ENCODE assay signal across 2 cellular contexts in the genomic region with DNA sequence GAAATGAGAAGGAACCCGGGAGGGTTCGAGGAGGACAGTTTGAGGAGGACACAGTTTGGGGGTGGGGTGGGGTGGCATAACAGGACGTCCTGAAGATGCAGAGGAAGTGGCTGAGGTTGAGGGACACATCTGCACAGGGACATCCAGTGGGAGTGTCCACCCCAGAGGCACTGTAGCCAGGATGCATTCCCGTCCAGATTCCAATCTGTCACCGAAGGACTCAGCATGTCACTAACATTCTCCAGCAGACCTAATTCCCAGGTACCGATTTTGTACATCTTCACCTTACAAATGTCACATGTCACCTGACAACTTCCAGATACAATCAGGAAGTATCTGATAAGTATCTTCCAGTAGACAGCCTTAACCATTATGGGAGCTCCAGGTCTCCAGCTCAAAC.
TF ChIP-seq lines count a peak whose summit lies in the region.

No MANE protein-coding gene starts in this region.

TF ChIP-seq in IMR-90, 13 proteins besides CTCF, POLR2A, EP300 and RAD21:
- no peak for TF ChIP-seq ELK1 (IDR thresholded peaks at IDR 0.05; ENCODE audit: borderline replicate concordance, low read depth, low read length)
- no peak for TF ChIP-seq SMC3 (IDR thresholded peaks at IDR 0.05; ENCODE audit: low read depth, low read length)
- TF ChIP-seq BHLHE40 (IDR thresholded peaks at IDR 0.05; ENCODE audit: low read depth, low read length), result no peak
- no peak for TF ChIP-seq MXI1 (IDR thresholded peaks at IDR 0.05; ENCODE audit: borderline replicate concordance, low read depth, low read length)
- TF ChIP-seq RFX5 (IDR thresholded peaks at IDR 0.05; ENCODE audit: low read depth, low read length), result no peak
- TF ChIP-seq RCOR1 (IDR thresholded peaks at IDR 0.05; ENCODE audit: insufficient replicate concordance, low read length), result no peak
TF ChIP-seq in IMR-90: peak in this region for 0.

TF ChIP-seq in HepG2, 621 proteins besides CTCF, POLR2A, EP300 and RAD21:
- TF ChIP-seq, protein P1, sequence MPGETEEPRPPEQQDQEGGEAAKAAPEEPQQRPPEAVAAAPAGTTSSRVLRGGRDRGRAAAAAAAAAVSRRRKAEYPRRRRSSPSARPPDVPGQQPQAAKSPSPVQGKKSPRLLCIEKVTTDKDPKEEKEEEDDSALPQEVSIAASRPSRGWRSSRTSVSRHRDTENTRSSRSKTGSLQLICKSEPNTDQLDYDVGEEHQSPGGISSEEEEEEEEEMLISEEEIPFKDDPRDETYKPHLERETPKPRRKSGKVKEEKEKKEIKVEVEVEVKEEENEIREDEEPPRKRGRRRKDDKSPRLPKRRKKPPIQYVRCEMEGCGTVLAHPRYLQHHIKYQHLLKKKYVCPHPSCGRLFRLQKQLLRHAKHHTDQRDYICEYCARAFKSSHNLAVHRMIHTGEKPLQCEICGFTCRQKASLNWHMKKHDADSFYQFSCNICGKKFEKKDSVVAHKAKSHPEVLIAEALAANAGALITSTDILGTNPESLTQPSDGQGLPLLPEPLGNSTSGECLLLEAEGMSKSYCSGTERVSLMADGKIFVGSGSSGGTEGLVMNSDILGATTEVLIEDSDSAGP (CRISPR knock-in tag; IDR thresholded peaks at IDR 0.05; ENCODE audit: borderline replicate concordance), result 0 out of 2 replicates have a peak, but pooled peaks have one; percentile 5
- TF ChIP-seq SMARCE1 (IDR thresholded peaks at IDR 0.05; ENCODE audit: borderline replicate concordance) (no peak), FOXO4 (CRISPR knock-in tag; conservative IDR thresholded peaks at IDR 0.05) (0 out of 2 replicates have a peak, but pooled peaks have one; percentile 11)
TF ChIP-seq in HepG2: peak in this region for 2.
